ENCODE assay signal across 8 cellular contexts in genomic region chr3:71542548-71543370, GRCh38. TPM values are rescaled to one million over a fixed set of nuclear protein-coding genes. Genes with fewer than 3 reads are reported as not detected.
DNase-seq lines count a peak whose midpoint lies in the region; TF ChIP-seq lines count a peak whose summit lies in the region.

No MANE protein-coding gene starts in this region.

- in situ Hi-C loops in mammary epithelial cell (cut with MboI; ENCODE audit: low sequenced_read_pairs in 2 of 2) = no loop called here

- H4K20me1 ChIP-seq in mammary epithelial cell (ENCODE audit: insufficient read depth, low read length) = no peaks in the 10 kb centered on the region

- no peak overlapping the region for H3K27ac ChIP-seq in mammary epithelial cell (ENCODE audit: insufficient read depth, low read depth, low read length)
- H3K27ac ChIP-seq in suprapubic skin = peak overlapping the region; percentile 57

- H3K4me1 ChIP-seq in mammary epithelial cell (ENCODE audit: insufficient read depth, low read length) = peaks cover 18% of the 10 kb centered on the region
- H3K4me1 ChIP-seq in suprapubic skin = peaks cover 28% of the 10 kb centered on the region

- H3K9me3 ChIP-seq in mammary epithelial cell (replicated peaks; ENCODE audit: insufficient read depth, low read length) (no peaks in the 10 kb centered on the region), suprapubic skin (no peaks in the 10 kb centered on the region)

- H3K27me3 ChIP-seq in H7 (ENCODE audit: control insufficient read depth, insufficient read depth, low read length) (no peaks in the 10 kb centered on the region), mammary epithelial cell (ENCODE audit: insufficient read depth, low read length) (no peaks in the 10 kb centered on the region), kidney epithelial cell (ENCODE audit: control insufficient read depth, insufficient read depth, low read length) (no peaks in the 10 kb centered on the region), suprapubic skin (no peaks in the 10 kb centered on the region)

- peak overlapping the region; percentile 87 for H2AFZ ChIP-seq in mammary epithelial cell (ENCODE audit: low read depth, low read length)

- intact Hi-C loops in mammary epithelial cell (cut with micrococcal nuclease) = loop anchor here (2.0 to 5.0 kb wide), 2 partner anchors 34 to 40 kb away; no protein-coding TSS in a partner anchor

- CTCF ChIA-PET in mammary epithelial cell (lab: Charles Lee; ENCODE audit: low non-redundant PET) = no interaction called here

- TF ChIP-seq POLR2A in suprapubic skin (IDR thresholded peaks at IDR 0.05) = no peak

- H3K9ac ChIP-seq in mammary epithelial cell (ENCODE audit: insufficient read depth, low read length) = no peak overlapping the region

- dilution Hi-C loops in mammary epithelial cell (cut with HindIII; ENCODE audit: low sequenced_read_pairs) = no loop called here

- H3K4me3 ChIP-seq in H7 (ENCODE audit: insufficient read depth, low read depth, low read length) (no peak overlapping the region), mammary epithelial cell (replicated peaks in 1 of 3; ENCODE audit: insufficient read depth in 1 of 3, low read depth in 2 of 3, low read length in 3 of 3) (no peak overlapping the region), kidney epithelial cell (ENCODE audit: low read depth, low read length) (no peak overlapping the region), suprapubic skin (peak overlapping the region; percentile 11)

- no peaks in the 10 kb centered on the region for H3K79me2 ChIP-seq in mammary epithelial cell (ENCODE audit: insufficient read depth, low read length)

- no TSS peak for BruUV-seq in mammary epithelial cell (replicated peaks; lab: Mats Ljungman, UMichigan)

- no peak for TF ChIP-seq EP300 in suprapubic skin (IDR thresholded peaks at IDR 0.05)

- 38% methylated on average over 20 of the region's 22 CpGs for WGBS in mammary epithelial cell (ENCODE audit: low coverage, missing lambda C conversion rate)
- 29% methylated on average over 21 of the region's 22 CpGs for WGBS in suprapubic skin

- H3K4me2 ChIP-seq in mammary epithelial cell (ENCODE audit: insufficient read depth, low read depth, low read length) = peak overlapping the region; percentile 34

- no peak for TF ChIP-seq CTCF in mammary epithelial cell (conservative IDR thresholded peaks at IDR 0.05 in 1 of 2, IDR thresholded peaks at IDR 0.05 in 1 of 2; ENCODE audit: extremely low read depth in 1 of 2, insufficient read depth in 1 of 2, low read depth in 1 of 2, low read length in 2 of 2)
- no peak for TF ChIP-seq CTCF in kidney epithelial cell (IDR thresholded peaks at IDR 0.05; ENCODE audit: insufficient read depth, low read length, poor library complexity, severe bottlenecking)
- TF ChIP-seq CTCF in suprapubic skin (IDR thresholded peaks at IDR 0.05) = no peak

- H3K36me3 ChIP-seq in H7 (replicated peaks; ENCODE audit: control insufficient read depth, insufficient read depth, low read length) (no peaks in the 10 kb centered on the region), mammary epithelial cell (ENCODE audit: insufficient read depth, low read length) (no peaks in the 10 kb centered on the region), kidney epithelial cell (ENCODE audit: control insufficient read depth, insufficient read depth, low read length) (no peaks in the 10 kb centered on the region), suprapubic skin (no peaks in the 10 kb centered on the region)

- DNase-seq in DMS153 treated with DMSO at 0.1 percent for 48 hours (lab: John Stamatoyannopoulos, UW; ENCODE audit: unreplicated experiment) (peak; percentile 32), H7 (peak; percentile 28), NCI-H226 (peak; percentile 48), mammary epithelial cell (peak; percentile 65), kidney epithelial cell (ENCODE audit: low read depth) (peak; percentile 47), suprapubic skin (ENCODE audit: low spot score in 2 of 2) (peak; percentile 79 to 90), NCI-H345 treated with DMSO at 0.1 percent for 48 hours (lab: John Stamatoyannopoulos, UW; ENCODE audit: unreplicated experiment) (no peak), NCI-H2029 (lab: John Stamatoyannopoulos, UW) (no peak)

RNA-seq across cellular contexts. Expression of gene FOXP1, which starts 40.8 kb away (rescaled TPM):
- 22.4 and 24.7 TPM in 2 replicates for total RNA-seq in H7 (2014; rRNA removed; shearing (Covaris generic))
- total RNA-seq in mammary epithelial cell (10 to 100 TPM; 49.5 to 62.5 TPM), kidney epithelial cell (71.3 and 75.0 TPM in 2 replicates), suprapubic skin (100 to 1,000 TPM in 1 of 4 donors, 10 to 100 TPM in 3; 49.8 to 157 (median 71.9) TPM)
- polyA plus RNA-seq in mammary epithelial cell = 34.2 TPM
- 87.2 TPM for polyA minus RNA-seq in mammary epithelial cell

Comparison
In these comparisons a context has a peak if more than half of its experiments do, and no peak if none do; other contexts are left out.
1. DNase-seq: peak in DMS153 treated with DMSO at 0.1 percent for 48 hours (single experiment), H7 (single experiment), NCI-H226 (single experiment), mammary epithelial cell (single experiment), kidney epithelial cell (single experiment) and suprapubic skin (2 of 2); none in NCI-H345 treated with DMSO at 0.1 percent for 48 hours (single experiment) and NCI-H2029 (single experiment).